8 cellular contexts compared by ENCODE assay signal in the genomic region with DNA sequence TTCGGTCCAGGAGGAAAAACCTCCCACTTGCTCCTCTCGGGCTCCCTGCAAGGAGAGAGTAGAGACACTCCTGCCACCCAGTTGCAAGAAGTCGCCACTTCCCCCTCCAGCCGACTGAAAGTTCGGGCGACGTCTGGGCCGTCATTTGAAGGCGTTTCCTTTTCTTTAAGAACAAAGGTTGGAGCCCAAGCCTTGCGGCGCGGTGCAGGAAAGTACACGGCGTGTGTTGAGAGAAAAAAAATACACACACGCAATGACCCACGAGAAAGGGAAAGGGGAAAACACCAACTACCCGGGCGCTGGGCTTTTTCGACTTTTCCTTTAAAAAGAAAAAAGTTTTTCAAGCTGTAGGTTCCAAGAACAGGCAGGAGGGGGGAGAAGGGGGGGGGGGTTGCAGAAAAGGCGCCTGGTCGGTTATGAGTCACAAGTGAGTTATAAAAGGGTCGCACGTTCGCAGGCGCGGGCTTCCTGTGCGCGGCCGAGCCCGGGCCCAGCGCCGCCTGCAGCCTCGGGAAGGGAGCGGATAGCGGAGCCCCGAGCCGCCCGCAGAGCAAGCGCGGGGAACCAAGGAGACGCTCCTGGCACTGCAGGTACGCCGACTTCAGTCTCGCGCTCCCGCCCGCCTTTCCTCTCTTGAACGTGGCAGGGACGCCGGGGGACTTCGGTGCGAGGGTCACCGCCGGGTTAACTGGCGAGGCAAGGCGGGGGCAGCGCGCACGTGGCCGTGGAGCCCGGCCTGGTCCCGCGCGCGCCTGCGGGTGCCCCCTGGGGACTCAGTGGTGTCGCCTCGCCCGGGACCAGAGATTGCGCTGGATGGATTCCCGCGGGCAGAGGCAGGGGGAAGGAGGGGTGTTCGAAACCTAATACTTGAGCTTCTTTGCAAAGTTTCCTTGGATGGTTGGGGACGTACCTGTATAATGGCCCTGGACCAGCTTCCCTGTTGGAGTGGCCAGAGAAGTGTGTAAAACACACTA. TPM values are rescaled to one million over a fixed set of nuclear protein-coding genes. Genes with fewer than 3 reads are reported as not detected.
A peak's percentile ranks its signal among the peaks of the same experiment; 100 is the strongest.
DNase-seq lines count a peak whose midpoint lies in the region; ATAC-seq, FAIRE-seq and TF ChIP-seq lines count a peak whose summit lies in the region.

No MANE protein-coding gene starts in this region.

- FAIRE-seq in astrocyte (lab: Jason Lieb, UNC), result no peak

- no peaks in the 10 kb centered on the region for H4K20me1 ChIP-seq in astrocyte (ENCODE audit: insufficient read depth, low read length)

- peak overlapping the region; percentile 90 for H2AFZ ChIP-seq in astrocyte (ENCODE audit: low read depth, low read length)

- H3K4me1 ChIP-seq in astrocyte (ENCODE audit: insufficient read depth, low read length), result peaks cover 21% of the 10 kb centered on the region
- H3K4me1 ChIP-seq in iPS-20b (ENCODE audit: insufficient read depth, low read length), result no peaks in the 10 kb centered on the region

- H3K4me2 ChIP-seq in astrocyte (ENCODE audit: low read length), result peak overlapping the region; percentile 87

- H3K9me3 ChIP-seq in astrocyte (ENCODE audit: insufficient read depth, low read depth, low read length), result no peaks in the 10 kb centered on the region
- no peaks in the 10 kb centered on the region for H3K9me3 ChIP-seq in iPS-20b (ENCODE audit: insufficient read depth, low read depth, low read length)

- H3K36me3 Mint-ChIP-seq in T-helper 2 cell treated with Interferon-gamma antibody and Interleukin-4, amounts not matched to agents 5 μg/mL and 100 μg/mL, for 36 hours (ENCODE audit: low read depth), result peaks cover 26% of the 10 kb centered on the region
- H3K36me3 Mint-ChIP-seq in astrocyte (ENCODE audit: low read depth, unreplicated experiment), result peaks cover 5% of the 10 kb centered on the region

- H3K9ac ChIP-seq in astrocyte (ENCODE audit: low read length) (peak overlapping the region; percentile 87), iPS-20b (ENCODE audit: low read depth, low read length) (no peak overlapping the region)

- H3K27ac ChIP-seq in astrocyte (ENCODE audit: low read depth, low read length) (peak overlapping the region; percentile 76), iPS-20b (ENCODE audit: low read length) (no peak overlapping the region)

- H3K4me3 ChIP-seq in astrocyte (ENCODE audit: insufficient read depth, low read depth, low read length) (peak overlapping the region; percentile 79), iPS-20b (ENCODE audit: low read length) (peak overlapping the region; percentile 27)

- peaks cover 62% of the 10 kb centered on the region for H3K4me1 Mint-ChIP-seq in T-helper 2 cell treated with Interferon-gamma antibody and Interleukin-4, amounts not matched to agents 5 μg/mL and 100 μg/mL, for 36 hours (ENCODE audit: low read depth)
- H3K4me1 Mint-ChIP-seq in astrocyte (ENCODE audit: low read depth, unreplicated experiment), result peaks cover 19% of the 10 kb centered on the region

- H3K36me3 ChIP-seq in astrocyte (ENCODE audit: insufficient read depth, low read length) (peaks cover 13% of the 10 kb centered on the region), iPS-20b (ENCODE audit: insufficient read depth, low read depth, low read length) (peaks cover 6% of the 10 kb centered on the region)

- peak; percentile 46 for ATAC-seq in GM19397 (IDR thresholded peaks at IDR 0.05; ENCODE audit: unreplicated experiment)
- peak; percentile 38 for ATAC-seq in HG03520 (IDR thresholded peaks at IDR 0.05; ENCODE audit: unreplicated experiment)

- H3K9me3 Mint-ChIP-seq in T-helper 2 cell treated with Interferon-gamma antibody and Interleukin-4, amounts not matched to agents 5 μg/mL and 100 μg/mL, for 36 hours, result no peaks in the 10 kb centered on the region
- peaks cover 3% of the 10 kb centered on the region for H3K9me3 Mint-ChIP-seq in astrocyte (ENCODE audit: unreplicated experiment)

- H3K79me2 ChIP-seq in astrocyte (ENCODE audit: insufficient read depth, low read length), result peaks cover 50% of the 10 kb centered on the region

- H3K27me3 ChIP-seq in astrocyte (ENCODE audit: insufficient read depth, low read length), result no peaks in the 10 kb centered on the region
- H3K27me3 ChIP-seq in iPS-20b (ENCODE audit: insufficient read depth, low read length), result peaks cover 28% of the 10 kb centered on the region

- DNase-seq in Ammon's horn (ENCODE audit: low spot score) (peak; percentile 49), astrocyte (ENCODE audit: low read depth) (peak; percentile 68), NCI-H146 (lab: John Stamatoyannopoulos, UW) (no peak)
- peak; percentile 88 for DNase-seq in T-helper 2 cell treated with Interferon-gamma antibody and Interleukin-4, amounts not matched to agents 5 μg/mL and 100 μg/mL, for 36 hours (ENCODE audit: low spot score)
- DNase-seq in stimulated activated CD4-positive, alpha-beta T cell treated with anti-CD3 and anti-CD28 coated beads, Interleukin-15, amount 100 ng/mL, for 1 hour (ENCODE audit: low read depth in 1 of 2, low spot score in 1 of 2), result peak; percentile 42 to 87

- peak overlapping the region; percentile 99 for H3K27ac Mint-ChIP-seq in T-helper 2 cell treated with Interferon-gamma antibody and Interleukin-4, amounts not matched to agents 5 μg/mL and 100 μg/mL, for 36 hours
- no peak overlapping the region for H3K27ac Mint-ChIP-seq in astrocyte (ENCODE audit: unreplicated experiment)

- no peak for TF ChIP-seq CTCF in astrocyte (IDR thresholded peaks at IDR 0.05; ENCODE audit: insufficient read depth, low read depth, low read length)

- peak overlapping the region; percentile 98 for H3K4me3 Mint-ChIP-seq in T-helper 2 cell treated with Interferon-gamma antibody and Interleukin-4, amounts not matched to agents 5 μg/mL and 100 μg/mL, for 36 hours
- H3K4me3 Mint-ChIP-seq in astrocyte (ENCODE audit: unreplicated experiment), result peak overlapping the region; percentile 84

- no peaks in the 10 kb centered on the region for H3K27me3 Mint-ChIP-seq in T-helper 2 cell treated with Interferon-gamma antibody and Interleukin-4, amounts not matched to agents 5 μg/mL and 100 μg/mL, for 36 hours (ENCODE audit: low read depth)
- no peaks in the 10 kb centered on the region for H3K27me3 Mint-ChIP-seq in astrocyte (ENCODE audit: low read depth, unreplicated experiment)

RNA-seq across cellular contexts. Expression of a gene that starts 45.3 kb away (rescaled TPM):
- 29.6 and 32.5 TPM in 2 replicates for total RNA-seq in astrocyte
